26 cellular contexts compared by ENCODE assay signal in genomic region chr12:71752887-71753286, GRCh38.
"Had no signal": no experiment of that assay in that cellular context is flagged by ENCODE, and none has a peak within 500 bp of the region (broad histone marks: within the 10 kb centered on the region; RNA-seq: fewer than 3 reads in every experiment).

No MANE protein-coding gene starts in this region.

- H3K27me3 Mint-ChIP-seq: stimulated activated memory B cell treated with anti-CD40 and anti-IgM and Interleukin-4, amounts not matched to agents 10 μg/mL and 1 μg/mL and 100 μg/mL, for 72 hours had no signal

- DNase-seq: activated B cell treated with CpG ODN at 0.5 μM for 24 hours; activated CD4-positive, alpha-beta T cell treated with anti-CD3 and anti-CD28 coated beads for 36 hours; activated CD8-positive, alpha-beta memory T cell treated with anti-CD3 and anti-CD28 coated beads, Interleukin-2, amount 10 ng/mL, durations not matched to agents 7 days and 5 days; activated CD8-positive, alpha-beta T cell treated with anti-CD3 and anti-CD28 coated beads, Interleukin-2, amount 10 ng/mL, durations not matched to agents 7 days and 5 days; activated T-cell treated with anti-CD3 and anti-CD28 coated beads, Interleukin-2, amount 50 U/mL, for 48 hours; aorta; body of pancreas; effector CD8-positive, alpha-beta T cell; hippocampal formation; left cardiac atrium; left ventricle myocardium superior; retina; sigmoid colon; small intestine; stimulated activated CD4-positive, alpha-beta T cell treated with anti-CD3 and anti-CD28 coated beads, Interleukin-4, amount 100 ng/mL, for 24 hours; stimulated activated naive CD8-positive, alpha-beta T cell treated with anti-CD3 and anti-CD28 coated beads, Interleukin-15, amount 100 ng/mL, for 72 hours; substantia nigra; T-helper 9 cell; uterus had no signal

- ATAC-seq: activated CD4-positive, alpha-beta T cell treated with anti-CD3 and anti-CD28 coated beads for 36 hours; activated CD8-positive, alpha-beta memory T cell treated with anti-CD3 and anti-CD28 coated beads, Interleukin-2, amount 10 ng/mL, durations not matched to agents 7 days and 5 days; activated CD8-positive, alpha-beta T cell treated with anti-CD3 and anti-CD28 coated beads, Interleukin-2, amount 10 ng/mL, durations not matched to agents 7 days and 5 days; activated naive CD4-positive, alpha-beta T cell treated with anti-CD3 and anti-CD28 coated beads, Interleukin-2, amount 50 U/mL, for 72 hours; body of pancreas; gastroesophageal sphincter; left cardiac atrium; left ventricle myocardium superior; stimulated activated memory B cell treated with anti-CD40 and anti-IgM and Interleukin-4, amounts not matched to agents 10 μg/mL and 1 μg/mL and 100 μg/mL, for 72 hours; stimulated activated naive CD8-positive, alpha-beta T cell treated with anti-CD3 and anti-CD28 coated beads, Interleukin-15, amount 100 ng/mL, for 72 hours had no signal

- H3K9me3 Mint-ChIP-seq: activated B cell treated with CpG ODN at 0.5 μM for 24 hours; activated naive CD4-positive, alpha-beta T cell treated with anti-CD3 and anti-CD28 coated beads, Interleukin-2, amount 50 U/mL, for 72 hours; activated T-helper 2 cell treated with anti-CD3 and anti-CD28 coated beads, Interferon-gamma antibody, Interleukin-2, Interleukin-4, amounts not matched to agents 10 μg/mL and 5 μg/mL and 100 μg/mL, durations not matched to agents 14 hours and 24 hours and 36 hours; nephron; stimulated activated memory B cell treated with anti-CD40 and anti-IgM and Interleukin-4, amounts not matched to agents 10 μg/mL and 1 μg/mL and 100 μg/mL, for 72 hours; stimulated activated naive CD8-positive, alpha-beta T cell treated with anti-CD3 and anti-CD28 coated beads, Interleukin-15, amount 100 ng/mL, for 72 hours; T-helper 1 cell treated with Interleukin-12 subunit alpha and Interleukin-12 subunit beta and Interleukin-4 antibody, amounts not matched to agents 30 μg/mL and 1 μg/mL, for 36 hours; type B pancreatic cell had no signal

- H3K27ac Mint-ChIP-seq: activated B cell treated with CpG ODN at 0.5 μM for 24 hours; activated CD4-positive, alpha-beta T cell treated with anti-CD3 and anti-CD28 coated beads for 36 hours; activated CD8-positive, alpha-beta memory T cell treated with anti-CD3 and anti-CD28 coated beads, Interleukin-2, amount 10 ng/mL, durations not matched to agents 7 days and 5 days; activated CD8-positive, alpha-beta T cell treated with anti-CD3 and anti-CD28 coated beads, Interleukin-2, amount 10 ng/mL, durations not matched to agents 7 days and 5 days; activated T-helper 2 cell treated with anti-CD3 and anti-CD28 coated beads, Interferon-gamma antibody, Interleukin-2, Interleukin-4, amounts not matched to agents 10 μg/mL and 5 μg/mL and 100 μg/mL, durations not matched to agents 14 hours and 24 hours and 36 hours; nephron; stimulated activated naive CD8-positive, alpha-beta T cell treated with anti-CD3 and anti-CD28 coated beads, Interleukin-15, amount 100 ng/mL, for 72 hours; T-helper 1 cell treated with Interleukin-12 subunit alpha and Interleukin-12 subunit beta and Interleukin-4 antibody, amounts not matched to agents 30 μg/mL and 1 μg/mL, for 36 hours; type B pancreatic cell had no signal

- H3K4me3 Mint-ChIP-seq: activated B cell treated with CpG ODN at 0.5 μM for 24 hours; activated CD4-positive, alpha-beta T cell treated with anti-CD3 and anti-CD28 coated beads for 36 hours; activated CD8-positive, alpha-beta memory T cell treated with anti-CD3 and anti-CD28 coated beads, Interleukin-2, amount 10 ng/mL, durations not matched to agents 7 days and 5 days; activated CD8-positive, alpha-beta T cell treated with anti-CD3 and anti-CD28 coated beads, Interleukin-2, amount 10 ng/mL, durations not matched to agents 7 days and 5 days; stimulated activated memory B cell treated with anti-CD40 and anti-IgM and Interleukin-4, amounts not matched to agents 10 μg/mL and 1 μg/mL and 100 μg/mL, for 72 hours; stimulated activated naive CD8-positive, alpha-beta T cell treated with anti-CD3 and anti-CD28 coated beads, Interleukin-15, amount 100 ng/mL, for 72 hours; type B pancreatic cell had no signal
